Comparison of ENCODE assay signal across 14 cellular contexts in the genomic region with DNA sequence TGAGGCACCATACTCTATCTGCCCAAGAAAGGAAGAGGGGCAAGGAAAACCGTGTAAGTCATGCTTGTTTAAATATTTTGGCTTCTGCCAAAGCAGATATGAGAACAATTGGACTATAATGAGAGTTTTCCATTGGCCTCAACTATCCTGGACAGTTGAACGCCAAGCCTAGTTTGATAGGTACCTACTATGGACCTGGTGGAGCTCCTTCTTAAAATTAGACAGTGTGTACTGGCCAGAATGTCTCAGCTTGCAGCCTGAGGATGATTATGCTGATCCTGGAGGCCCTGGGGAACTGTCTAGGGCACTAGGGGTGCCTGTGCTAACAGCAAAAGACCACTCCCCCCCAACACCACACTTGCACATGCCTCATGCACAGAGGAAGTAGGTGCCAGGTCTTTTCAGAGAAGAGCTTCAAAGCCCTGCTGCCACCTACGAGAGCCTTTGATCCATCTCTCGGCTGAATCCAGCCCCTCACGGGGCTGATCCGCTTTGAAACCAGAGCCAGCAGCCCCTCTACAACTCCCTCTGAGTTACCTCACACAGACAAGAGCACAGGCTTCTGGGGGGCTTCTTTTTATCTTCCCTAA.
DNase-seq lines count a peak whose midpoint lies in the region; ATAC-seq and TF ChIP-seq lines count a peak whose summit lies in the region.
"Had no signal": no experiment of that assay in that cellular context is flagged by ENCODE, and none has a peak within 500 bp of the region (broad histone marks: within the 10 kb centered on the region; RNA-seq: fewer than 3 reads in every experiment).

No MANE protein-coding gene starts in this region.

- H3K4me3 Mint-ChIP-seq in CD4-positive, alpha-beta T cell = no peak overlapping the region
- H3K4me3 Mint-ChIP-seq in naive thymus-derived CD8-positive, alpha-beta T cell = peak overlapping the region in 7 of 10 donors; percentile 0 to 75 (median 53)
- H3K4me3 Mint-ChIP-seq: CD4-positive, CD25-positive, alpha-beta regulatory T cell; GM23338 had no signal

- no peak for DNase-seq in CD4-positive, alpha-beta T cell
- peak; percentile 20 for DNase-seq in Jurkat, Clone E6-1 (ENCODE audit: low read depth, low spot score)
- peak in 5 of 10 donors; percentile 7 to 35 (median 16) for DNase-seq in naive thymus-derived CD8-positive, alpha-beta T cell
- DNase-seq in activated CD4-positive, alpha-beta T cell treated with anti-CD3 and anti-CD28 coated beads for 4 hours = no peak
- no peak for DNase-seq in activated CD4-positive, alpha-beta T cell treated with anti-CD3 and anti-CD28 coated beads, Interleukin-2, amount 50 U/mL, for 4 hours
- DNase-seq: ACHN; CD4-positive, CD25-positive, alpha-beta regulatory T cell; EL; H7 had no signal

- intact Hi-C loops in CD4-positive, alpha-beta T cell (cut with DNase I, micrococcal nuclease) = no loop called here

- CTCF ChIA-PET in CD4-positive, alpha-beta T cell (lab: Charles Lee) = no interaction called here

- H3K9ac ChIP-seq in skeletal muscle tissue (ENCODE audit: low read depth in 1 of 3, low read length in 3 of 3) = peak overlapping the region; percentile 10 to 27 (median 25)
- H3K9ac ChIP-seq: BLaER1 treated with 17β-estradiol and CSF1 and Interleukin-3, amounts not matched to agents 10 nM and 100 nM had no signal

- peaks cover 24 to 29% (median 28%) of the 10 kb centered on the region in 3 donors for H3K4me1 ChIP-seq in skeletal muscle tissue (ENCODE audit: control insufficient read depth in 3 of 3, insufficient read depth in 3 of 3, low read length in 3 of 3)

- no peaks in the 10 kb centered on the region for H3K9me3 ChIP-seq in CD4-positive, alpha-beta T cell (ENCODE audit: control insufficient read depth, low read length)
- H3K9me3 ChIP-seq in skeletal muscle tissue (ENCODE audit: control insufficient read depth in 3 of 3, low read length in 3 of 3) = no peaks in the 10 kb centered on the region

- peak overlapping the region; percentile 60 for H3K27ac Mint-ChIP-seq in CD4-positive, alpha-beta T cell
- peak overlapping the region in 5 of 10 donors; percentile 22 to 88 (median 83) for H3K27ac Mint-ChIP-seq in naive thymus-derived CD8-positive, alpha-beta T cell
- H3K27ac Mint-ChIP-seq: CD4-positive, CD25-positive, alpha-beta regulatory T cell; GM23338 had no signal

- ATAC-seq in CD4-positive, alpha-beta T cell (ENCODE audit: poor library complexity) = peak; percentile 29
- peak; percentile 54 to 68 for ATAC-seq in naive thymus-derived CD8-positive, alpha-beta T cell
- ATAC-seq in GM21619 (IDR thresholded peaks at IDR 0.05; ENCODE audit: unreplicated experiment) = no peak
- ATAC-seq: GM23338, HepG2 had no signal

- H3K4me3 ChIP-seq in Jurkat, Clone E6-1 (ENCODE audit: low read length) = no peak overlapping the region
- H3K4me3 ChIP-seq in skeletal muscle tissue (ENCODE audit: low read length in 3 of 3) = no peak overlapping the region
- H3K4me3 ChIP-seq: BLaER1 treated with 17β-estradiol and CSF1 and Interleukin-3, amounts not matched to agents 10 nM and 100 nM; GM23338 had no signal

- no peak overlapping the region for H3K27ac ChIP-seq in CD4-positive, alpha-beta T cell (ENCODE audit: low read depth, low read length)
- H3K27ac ChIP-seq in skeletal muscle tissue (ENCODE audit: low read depth, low read length) = peak overlapping the region; percentile 93
- H3K27ac ChIP-seq: BLaER1 treated with 17β-estradiol and CSF1 and Interleukin-3, amounts not matched to agents 10 nM and 100 nM had no signal

- no peak for TF ChIP-seq CTCF in CD4-positive, alpha-beta T cell (IDR thresholded peaks at IDR 0.05)

- peaks cover 33% of the 10 kb centered on the region for H3K4me1 Mint-ChIP-seq in CD4-positive, alpha-beta T cell (ENCODE audit: low read depth)
- H3K4me1 Mint-ChIP-seq in naive thymus-derived CD8-positive, alpha-beta T cell = peaks cover 11 to 41% (median 35%) of the 10 kb centered on the region in 4 donors

- POLR2A ChIA-PET in CD4-positive, alpha-beta T cell (lab: Charles Lee) = interaction anchor here (0.8 to 4.6 kb wide), 3 partner anchors 9 to 21 kb away, joined by 3 to 22 read pairs (median 3); no protein-coding TSS in a partner anchor
- POLR2A ChIA-PET in naive thymus-derived CD8-positive, alpha-beta T cell (lab: Charles Lee) = interaction anchor here (1.0 kb wide), 1 partner anchor 8 kb away, joined by 3 read pairs; no protein-coding TSS in a partner anchor

- H3K36me3 Mint-ChIP-seq in CD4-positive, alpha-beta T cell (ENCODE audit: low read depth) = no peaks in the 10 kb centered on the region
- H3K36me3 Mint-ChIP-seq in naive thymus-derived CD8-positive, alpha-beta T cell = no peaks in the 10 kb centered on the region
- H3K36me3 Mint-ChIP-seq: CD4-positive, CD25-positive, alpha-beta regulatory T cell had no signal

- H3K36me3 ChIP-seq in skeletal muscle tissue (ENCODE audit: control insufficient read depth in 3 of 3, insufficient read depth in 3 of 3, low read length in 3 of 3) = no peaks in the 10 kb centered on the region

- H3K9me3 Mint-ChIP-seq in CD4-positive, alpha-beta T cell = no peaks in the 10 kb centered on the region
- no peaks in the 10 kb centered on the region for H3K9me3 Mint-ChIP-seq in naive thymus-derived CD8-positive, alpha-beta T cell
- H3K9me3 Mint-ChIP-seq: GM23338 had no signal

- H3K27me3 ChIP-seq in CD4-positive, alpha-beta T cell (ENCODE audit: control insufficient read depth, insufficient read depth, low read length) = no peaks in the 10 kb centered on the region
- H3K27me3 ChIP-seq in skeletal muscle tissue (ENCODE audit: control insufficient read depth in 3 of 3, insufficient read depth in 3 of 3, low read length in 3 of 3) = no peaks in the 10 kb centered on the region
- H3K27me3 ChIP-seq: BLaER1 treated with 17β-estradiol and CSF1 and Interleukin-3, amounts not matched to agents 10 nM and 100 nM had no signal

- no peaks in the 10 kb centered on the region for H3K27me3 Mint-ChIP-seq in CD4-positive, alpha-beta T cell
- H3K27me3 Mint-ChIP-seq in naive thymus-derived CD8-positive, alpha-beta T cell = no peaks in the 10 kb centered on the region
- H3K27me3 Mint-ChIP-seq: CD4-positive, CD25-positive, alpha-beta regulatory T cell had no signal
